In genomic region chr1:178127482-178127881, GRCh38 we compare ENCODE assay signal across 24 cellular contexts. TPM values are rescaled to one million over a fixed set of nuclear protein-coding genes. Genes with fewer than 3 reads are reported as not detected.
A peak's percentile ranks its signal among the peaks of the same experiment; 100 is the strongest.
DNase-seq lines count a peak whose midpoint lies in the region; ATAC-seq and TF ChIP-seq lines count a peak whose summit lies in the region.
"Had no signal": no experiment of that assay in that cellular context is flagged by ENCODE, and none has a peak within 500 bp of the region (broad histone marks: within the 10 kb centered on the region; RNA-seq: fewer than 3 reads in every experiment).

No MANE protein-coding gene starts in this region.

- H3K36me3 Mint-ChIP-seq in osteocyte (ENCODE audit: unreplicated experiment): peaks cover 2% of the 10 kb centered on the region
- H3K36me3 Mint-ChIP-seq: CD4-positive, alpha-beta memory T cell; immature natural killer cell; naive thymus-derived CD4-positive, alpha-beta T cell had no signal

- H3K4me1 Mint-ChIP-seq in osteocyte (ENCODE audit: unreplicated experiment): peaks cover 36% of the 10 kb centered on the region
- H3K4me1 Mint-ChIP-seq: activated CD4-positive, alpha-beta T cell treated with anti-CD3 and anti-CD28 coated beads, Interleukin-2, amount 10 ng/mL, durations not matched to agents 24 days and 14 days; CD4-positive, alpha-beta memory T cell; immature natural killer cell had no signal

- H3K27ac ChIP-seq in Panc1 (ENCODE audit: low read length): peak overlapping the region; percentile 79; the same call in 1 of the 2 replicates
- peak overlapping the region; percentile 98 for H3K27ac ChIP-seq in epithelial cell of prostate
- no peak overlapping the region for H3K27ac ChIP-seq in right atrium auricular region
- H3K27ac ChIP-seq: parathyroid adenoma, uterus had no signal

- intact Hi-C loops in Panc1 (cut with micrococcal nuclease; ENCODE audit: unreplicated experiment): no loop called here

- H3K27me3 ChIP-seq in Panc1 (ENCODE audit: control insufficient read depth, insufficient read depth, low read length): no peaks in the 10 kb centered on the region
- no peaks in the 10 kb centered on the region for H3K27me3 ChIP-seq in right atrium auricular region
- H3K27me3 ChIP-seq: uterus had no signal

- peak overlapping the region; percentile 27 for H3K27ac Mint-ChIP-seq in osteocyte (ENCODE audit: unreplicated experiment)
- H3K27ac Mint-ChIP-seq: activated CD4-positive, alpha-beta T cell treated with anti-CD3 and anti-CD28 coated beads, Interleukin-2, amount 10 ng/mL, durations not matched to agents 24 days and 14 days; CD4-positive, alpha-beta memory T cell; immature natural killer cell; naive thymus-derived CD4-positive, alpha-beta T cell had no signal

- H3K4me3 ChIP-seq in AG10803 (ENCODE audit: low read length) (no peak overlapping the region), Panc1 (ENCODE audit: low read depth in 2 of 2, low read length in 2 of 2) (no peak overlapping the region), right atrium auricular region (no peak overlapping the region)
- H3K4me3 ChIP-seq: lung, uterus had no signal

- H3K4me3 Mint-ChIP-seq in osteocyte (ENCODE audit: unreplicated experiment): no peak overlapping the region
- H3K4me3 Mint-ChIP-seq: activated CD4-positive, alpha-beta T cell treated with anti-CD3 and anti-CD28 coated beads, Interleukin-2, amount 10 ng/mL, durations not matched to agents 24 days and 14 days; CD4-positive, alpha-beta memory T cell; immature natural killer cell; naive thymus-derived CD4-positive, alpha-beta T cell had no signal

- H3K4me1 ChIP-seq in Panc1 (ENCODE audit: control insufficient read depth, insufficient read depth, low read length): peaks cover 25% of the 10 kb centered on the region
- H3K4me1 ChIP-seq in right atrium auricular region: peaks cover 0 to 29% of the 10 kb centered on the region in 2 donors
- H3K4me1 ChIP-seq: parathyroid adenoma, uterus had no signal

- BruUV-seq in Panc1 (replicated peaks; lab: Mats Ljungman, UMichigan): TSS peak; percentile 17

- in situ Hi-C loops in Panc1 (cut with HindIII; ENCODE audit: low pct_unique_long_range_greater_than_20kb, low sequenced_read_pairs): no loop called here

- POLR2A ChIA-PET in Panc1 (lab: Charles Lee): no interaction called here

- no peak for DNase-seq in AG10803 (ENCODE audit: low read depth)
- DNase-seq in Panc1 (ENCODE audit: low read depth, low spot score): no peak
- no peak for DNase-seq in epithelial cell of prostate (ENCODE audit: low read depth, low spot score)
- DNase-seq in osteocyte (ENCODE audit: extremely low spot score, unreplicated experiment): no peak
- no peak for DNase-seq in stimulated activated CD8-positive, alpha-beta memory T cell treated with anti-CD3 and anti-CD28 coated beads, Interleukin-4, amount 100 ng/mL, for 48 hours
- no peak for DNase-seq in retina
- DNase-seq in right atrium auricular region (ENCODE audit: low spot score): no peak
- DNase-seq: activated CD4-positive, alpha-beta T cell treated with anti-CD3 and anti-CD28 coated beads, Interleukin-2, amount 10 ng/mL, durations not matched to agents 24 days and 14 days; activated CD8-positive, alpha-beta memory T cell treated with anti-CD3 and anti-CD28 coated beads, Interleukin-2, amount 50 U/mL, for 4 hours; activated effector memory CD4-positive, alpha-beta T cell treated with anti-CD3 and anti-CD28 coated beads, Interleukin-2, amount 50 U/mL, for 16 hours; CD4-positive, alpha-beta memory T cell; central memory CD4-positive, alpha-beta T cell; DMS79 treated with DMSO at 0.1 percent for 48 hours; head of caudate nucleus; immature natural killer cell; naive thymus-derived CD4-positive, alpha-beta T cell; NCI-H510A treated with DMSO at 0.1 percent for 48 hours; SHP77; stimulated activated CD4-positive, alpha-beta T cell treated with anti-CD3 and anti-CD28 coated beads, Interleukin-4, amount 100 ng/mL, for 24 hours; T-helper 1 cell; uterus had no signal

- TF ChIP-seq CTCF in AG10803 (conservative IDR thresholded peaks at IDR 0.05; ENCODE audit: low read length) (0 out of 2 replicates have a peak, but pooled peaks have one; percentile 18), Panc1 (IDR thresholded peaks at IDR 0.05) (no peak), osteocyte (IDR thresholded peaks at IDR 0.05) (no peak), right atrium auricular region (IDR thresholded peaks at IDR 0.05) (no peak)

- H3K36me3 ChIP-seq in Panc1 (ENCODE audit: control insufficient read depth, insufficient read depth, low read length): no peaks in the 10 kb centered on the region
- no peaks in the 10 kb centered on the region for H3K36me3 ChIP-seq in right atrium auricular region
- H3K36me3 ChIP-seq: uterus had no signal

- CTCF ChIA-PET in Panc1 (lab: Charles Lee): no interaction called here

- no peaks in the 10 kb centered on the region for H3K27me3 Mint-ChIP-seq in osteocyte (ENCODE audit: unreplicated experiment)
- H3K27me3 Mint-ChIP-seq: activated CD4-positive, alpha-beta T cell treated with anti-CD3 and anti-CD28 coated beads, Interleukin-2, amount 10 ng/mL, durations not matched to agents 24 days and 14 days; CD4-positive, alpha-beta memory T cell had no signal

- H3K9me3 ChIP-seq in Panc1 (ENCODE audit: control insufficient read depth, insufficient read depth, low read depth, low read length): no peaks in the 10 kb centered on the region
- no peaks in the 10 kb centered on the region for H3K9me3 ChIP-seq in right atrium auricular region
- H3K9me3 ChIP-seq: uterus had no signal

- ATAC-seq in Panc1 (no peak), HG03354 (IDR thresholded peaks at IDR 0.05; ENCODE audit: poor library complexity, severe bottlenecking, unreplicated experiment) (no peak)

- no peaks in the 10 kb centered on the region for H3K9me3 Mint-ChIP-seq in osteocyte (ENCODE audit: unreplicated experiment)
- H3K9me3 Mint-ChIP-seq: activated CD4-positive, alpha-beta T cell treated with anti-CD3 and anti-CD28 coated beads, Interleukin-2, amount 10 ng/mL, durations not matched to agents 24 days and 14 days had no signal

RNA-seq across cellular contexts. Expression of gene RASAL2, which starts 33.6 kb away (rescaled TPM):
- 31.6 TPM for total RNA-seq in Panc1 (2021; ENCODE audit: unreplicated experiment)
- polyA plus RNA-seq in Panc1 (2012; ENCODE audit: insufficient read length): 12.9 TPM
- 34.2 and 35.4 TPM in 2 replicates for total RNA-seq in osteocyte
- total RNA-seq in right atrium auricular region: 10 to 100 TPM; 34.1 to 44.7 TPM
- total RNA-seq: activated CD4-positive, alpha-beta T cell treated with anti-CD3 and anti-CD28 coated beads, Interleukin-2, amount 10 ng/mL, durations not matched to agents 24 days and 14 days had no signal
- polyA plus RNA-seq: CD4-positive, alpha-beta memory T cell; immature natural killer cell; naive thymus-derived CD4-positive, alpha-beta T cell had no signal

Comparison
In these comparisons a context has a peak if more than half of its experiments do, and no peak if none do; other contexts are left out.
1. H3K27ac ChIP-seq: peak in Panc1 (single experiment) and epithelial cell of prostate (single experiment); none in right atrium auricular region (0 of 2).